ENCODE assay signal across 1 cellular context in the genomic region with DNA sequence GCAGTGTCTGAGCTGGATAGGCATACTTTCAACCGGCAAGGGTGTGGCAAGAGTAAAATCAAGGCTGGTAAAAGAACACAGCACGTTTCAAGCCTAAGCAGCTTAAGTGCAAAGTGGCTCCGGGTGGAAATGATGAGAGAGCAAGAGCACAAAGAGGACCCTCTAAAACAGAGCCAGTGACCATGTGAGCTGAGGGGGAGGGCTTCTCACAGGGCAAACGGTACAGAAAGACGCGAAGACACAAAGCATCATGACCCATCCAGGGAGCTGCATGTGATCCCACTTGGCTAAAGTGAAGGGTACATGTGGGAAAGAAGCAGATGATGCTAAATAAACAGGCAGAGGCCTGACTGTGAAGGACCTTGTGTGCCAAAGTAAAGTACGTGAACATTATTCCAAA.
TF ChIP-seq lines count a peak whose summit lies in the region.

No MANE protein-coding gene starts in this region.

TF ChIP-seq in HepG2, 621 proteins besides CTCF, POLR2A, EP300 and RAD21 (continued from another document):
- TF ChIP-seq RERE (CRISPR knock-in tag; IDR thresholded peaks at IDR 0.05; ENCODE audit: low read depth) = no peak
- TF ChIP-seq HDAC6 (IDR thresholded peaks at IDR 0.05; ENCODE audit: low read depth, low read length) = no peak
- no peak for TF ChIP-seq ZNF317 (CRISPR knock-in tag; IDR thresholded peaks at IDR 0.05)
- TF ChIP-seq ETS1 (CRISPR knock-in tag; IDR thresholded peaks at IDR 0.05) = no peak
- TF ChIP-seq TAF15 (IDR thresholded peaks at IDR 0.05; ENCODE audit: low read depth, low read length, poor library complexity, severe bottlenecking) = no peak
- TF ChIP-seq ZNF207 (IDR thresholded peaks at IDR 0.05; ENCODE audit: borderline replicate concordance) = no peak
- no peak for TF ChIP-seq CERS6 (CRISPR knock-in tag; IDR thresholded peaks at IDR 0.05)
- TF ChIP-seq SMC3 (IDR thresholded peaks at IDR 0.05; ENCODE audit: low read length) = no peak
